ENCODE assay signal across 22 cellular contexts in genomic region chr11:84884836-84885235, GRCh38.
A peak's percentile ranks its signal among the peaks of the same experiment; 100 is the strongest.
DNase-seq lines count a peak whose midpoint lies in the region; ATAC-seq, FAIRE-seq and TF ChIP-seq lines count a peak whose summit lies in the region.
"Had no signal": no experiment of that assay in that cellular context is flagged by ENCODE, and none has a peak within 500 bp of the region (broad histone marks: within the 10 kb centered on the region; RNA-seq: fewer than 3 reads in every experiment).

No MANE protein-coding gene starts in this region.

- no peaks in the 10 kb centered on the region for H3K79me2 ChIP-seq in HepG2 (ENCODE audit: insufficient read depth, low read length)

- no peak overlapping the region for H2AFZ ChIP-seq in HepG2 (ENCODE audit: low read length)

- ATAC-seq in HepG2, result no peak
- no peak for ATAC-seq in right lobe of liver
- ATAC-seq in foreskin keratinocyte, result no peak
- ATAC-seq: A549; CD8-positive, alpha-beta T cell had no signal

- H3K27ac Mint-ChIP-seq in endodermal cell, result no peak overlapping the region
- H3K27ac Mint-ChIP-seq: B cell; CD4-positive, alpha-beta T cell; CD8-positive, alpha-beta T cell had no signal

- no peak for TF ChIP-seq RAD21 in HepG2 (CRISPR knock-in tag; IDR thresholded peaks at IDR 0.05)

- TF ChIP-seq EP300 in HepG2 (IDR thresholded peaks at IDR 0.05; ENCODE audit: low read depth in 2 of 2, low read length in 2 of 2) (no peak), HepG2 (CRISPR knock-in tag; IDR thresholded peaks at IDR 0.05; ENCODE audit: borderline replicate concordance) (no peak)

- TF ChIP-seq POLR2A in HepG2 (IDR thresholded peaks at IDR 0.05; ENCODE audit: insufficient read depth in 1 of 2, low read depth in 2 of 2, low read length in 2 of 2), result no peak
- TF ChIP-seq POLR2A in right lobe of liver (IDR thresholded peaks at IDR 0.05), result no peak

- no peak for FAIRE-seq in HepG2 (lab: Jason Lieb, UNC)
- FAIRE-seq: A549, D721Med, G401.6, GM12891, GM19239 had no signal

- 18% methylated on average over 2 of the region's 2 CpGs for WGBS in HepG2 (ENCODE audit: low lambda C conversion rate)
- 77% methylated on average over 2 of the region's 2 CpGs for WGBS in right lobe of liver (ENCODE audit: insufficient coverage, low coverage, low lambda C conversion rate, missing lambda C conversion rate)
- 80 to 96% methylated on average over 1 to 2 of the region's 2 CpGs for WGBS in endodermal cell (ENCODE audit: insufficient coverage in 1 of 2, insufficient read length in 1 of 2), 2 experiments

- H3K4me3 Mint-ChIP-seq in endodermal cell, result no peak overlapping the region
- H3K4me3 Mint-ChIP-seq: B cell; CD4-positive, alpha-beta T cell; CD8-positive, alpha-beta T cell had no signal

- H3K4me1 Mint-ChIP-seq in endodermal cell, result peaks cover 22% of the 10 kb centered on the region
- H3K4me1 Mint-ChIP-seq: B cell had no signal

- BruUV-seq in HepG2 (replicated peaks; lab: Mats Ljungman, UMichigan), result no TSS peak

- H3K27ac ChIP-seq in HepG2 (ENCODE audit: extremely low read length, insufficient read depth, low read length), result no peak overlapping the region
- no peak overlapping the region for H3K27ac ChIP-seq in right lobe of liver
- H3K27ac ChIP-seq in endodermal cell (ENCODE audit: low read depth, low read length), result no peak overlapping the region
- no peak overlapping the region for H3K27ac ChIP-seq in foreskin keratinocyte
- H3K27ac ChIP-seq: 22Rv1; A549; BLaER1 treated with 17β-estradiol and CSF1 and Interleukin-3, amounts not matched to agents 10 nM and 100 nM; C4-2B had no signal

- no peaks in the 10 kb centered on the region for H3K9me3 Mint-ChIP-seq in endodermal cell

- no peak overlapping the region for H3K4me3 ChIP-seq in HepG2 (replicated peaks in 1 of 3; ENCODE audit: insufficient read depth in 1 of 3, low read depth in 2 of 3, low read length in 3 of 3)
- H3K4me3 ChIP-seq in right lobe of liver, result no peak overlapping the region
- no peak overlapping the region for H3K4me3 ChIP-seq in endodermal cell (ENCODE audit: low read length)
- H3K4me3 ChIP-seq in epithelial cell of esophagus (ENCODE audit: low read length), result no peak overlapping the region
- H3K4me3 ChIP-seq: A549; BLaER1 treated with 17β-estradiol and CSF1 and Interleukin-3, amounts not matched to agents 10 nM and 100 nM had no signal

- DNase-seq in HepG2 (ENCODE audit: low spot score) (no peak), right lobe of liver (no peak), endodermal cell (no peak), epithelial cell of esophagus (ENCODE audit: low read depth) (peak; percentile 28), foreskin keratinocyte (no peak)
- DNase-seq in NK-92 treated with Interleukin-12 subunit alpha and Interleukin-12 subunit beta, amount 100 ng/mL, for 24 hours (lab: John Stamatoyannopoulos, UW), result no peak
- DNase-seq: AML-193; Caco-2; Calu3; CD4-positive, alpha-beta T cell; CD8-positive, alpha-beta T cell; DMS79 treated with DMSO at 0.1 percent for 48 hours; GF-D8 had no signal

- H4K20me1 ChIP-seq in HepG2 (ENCODE audit: insufficient read depth, low read length), result no peaks in the 10 kb centered on the region
- H4K20me1 ChIP-seq: BLaER1 treated with 17β-estradiol and CSF1 and Interleukin-3, amounts not matched to agents 10 nM and 100 nM had no signal

- CTCF ChIA-PET in HepG2 (lab: Yijun Ruan, JAX; ENCODE audit: low intra/inter-chr PET ratio, low total read pairs), result no interaction called here

- no peak overlapping the region for H3K9ac ChIP-seq in HepG2 (ENCODE audit: insufficient read depth, low read depth, low read length)
- no peak overlapping the region for H3K9ac ChIP-seq in endodermal cell (ENCODE audit: extremely low read depth, low read length, poor library complexity, severe bottlenecking)
- H3K9ac ChIP-seq: BLaER1 treated with 17β-estradiol and CSF1 and Interleukin-3, amounts not matched to agents 10 nM and 100 nM had no signal

- no peaks in the 10 kb centered on the region for H3K36me3 ChIP-seq in HepG2 (replicated peaks in 1 of 2; ENCODE audit: control insufficient read depth in 1 of 2, insufficient read depth in 2 of 2, low read length in 2 of 2)
- H3K36me3 ChIP-seq in right lobe of liver, result no peaks in the 10 kb centered on the region
- no peaks in the 10 kb centered on the region for H3K36me3 ChIP-seq in endodermal cell (ENCODE audit: control insufficient read depth, insufficient read depth, low read length)
- H3K36me3 ChIP-seq: BLaER1 treated with 17β-estradiol and CSF1 and Interleukin-3, amounts not matched to agents 10 nM and 100 nM had no signal

- no peaks in the 10 kb centered on the region for H3K9me3 ChIP-seq in HepG2 (ENCODE audit: low read length)
- H3K9me3 ChIP-seq in right lobe of liver, result no peaks in the 10 kb centered on the region
- no peaks in the 10 kb centered on the region for H3K9me3 ChIP-seq in endodermal cell (ENCODE audit: control insufficient read depth, low read length)
- H3K9me3 ChIP-seq: A549; BLaER1 treated with 17β-estradiol and CSF1 and Interleukin-3, amounts not matched to agents 10 nM and 100 nM; Caco-2 had no signal

- no peaks in the 10 kb centered on the region for H3K27me3 Mint-ChIP-seq in endodermal cell (ENCODE audit: insufficient read depth)
- H3K27me3 Mint-ChIP-seq: B cell; CD4-positive, alpha-beta T cell had no signal

- intact Hi-C loops in HepG2 (cut with micrococcal nuclease; ENCODE audit: unreplicated experiment) (no loop called here), right lobe of liver (cut with DNase I) (no loop called here)

- in situ Hi-C loops in HepG2 (cut with HindIII; ENCODE audit: extremely low pct_ligation_motif_present, low pct_unique_long_range_greater_than_20kb), result no loop called here

- TF ChIP-seq CTCF in HepG2 (CRISPR knock-in tag; IDR thresholded peaks at IDR 0.05) (no peak), right lobe of liver (IDR thresholded peaks at IDR 0.05) (no peak), endodermal cell (conservative IDR thresholded peaks at IDR 0.05) (peak; percentile 26), epithelial cell of esophagus (IDR thresholded peaks at IDR 0.05; ENCODE audit: insufficient read depth, low read depth, low read length, missing control alignments) (no peak), foreskin keratinocyte (conservative IDR thresholded peaks at IDR 0.05) (no peak)

- H3K27me3 ChIP-seq in HepG2 (ENCODE audit: control insufficient read depth in 1 of 2, insufficient read depth in 2 of 2, low read length in 2 of 2) (no peaks in the 10 kb centered on the region), right lobe of liver (no peaks in the 10 kb centered on the region), endodermal cell (ENCODE audit: control insufficient read depth, insufficient read depth, low read length, poor library complexity, severe bottlenecking) (no peaks in the 10 kb centered on the region), foreskin keratinocyte (no peaks in the 10 kb centered on the region)
- H3K27me3 ChIP-seq: BLaER1 treated with 17β-estradiol and CSF1 and Interleukin-3, amounts not matched to agents 10 nM and 100 nM had no signal

- H3K4me1 ChIP-seq in HepG2 (ENCODE audit: insufficient read depth, low read length), result no peaks in the 10 kb centered on the region
- H3K4me1 ChIP-seq in right lobe of liver, result no peaks in the 10 kb centered on the region
- H3K4me1 ChIP-seq in endodermal cell (ENCODE audit: control insufficient read depth, insufficient read depth, low read length), result no peaks in the 10 kb centered on the region
- peaks cover 6% of the 10 kb centered on the region for H3K4me1 ChIP-seq in foreskin keratinocyte
- H3K4me1 ChIP-seq: A549 had no signal

- H3K36me3 Mint-ChIP-seq in endodermal cell (ENCODE audit: low read depth), result no peaks in the 10 kb centered on the region
- H3K36me3 Mint-ChIP-seq: CD8-positive, alpha-beta T cell had no signal

- POLR2A ChIA-PET in HepG2 (lab: Yijun Ruan, JAX), result no interaction called here

- H3K4me2 ChIP-seq in HepG2 (ENCODE audit: low read depth, low read length), result no peak overlapping the region
- H3K4me2 ChIP-seq: A549; BLaER1 treated with 17β-estradiol and CSF1 and Interleukin-3, amounts not matched to agents 10 nM and 100 nM had no signal

TF ChIP-seq in HepG2, 621 proteins besides CTCF, POLR2A, EP300 and RAD21:
- TF ChIP-seq ZNF292 (CRISPR knock-in tag; IDR thresholded peaks at IDR 0.05; ENCODE audit: borderline replicate concordance, low read depth), result no peak
- TF ChIP-seq CEBPB (IDR thresholded peaks at IDR 0.05; ENCODE audit: borderline replicate concordance, low read depth, low read length), result peak; percentile 75
- no peak for TF ChIP-seq ZBTB3 (CRISPR knock-in tag; IDR thresholded peaks at IDR 0.05; ENCODE audit: borderline replicate concordance, low read depth)
TF ChIP-seq in HepG2: peak in this region for 1.
